Comparison of ENCODE assay signal across 10 cellular contexts in the genomic region with DNA sequence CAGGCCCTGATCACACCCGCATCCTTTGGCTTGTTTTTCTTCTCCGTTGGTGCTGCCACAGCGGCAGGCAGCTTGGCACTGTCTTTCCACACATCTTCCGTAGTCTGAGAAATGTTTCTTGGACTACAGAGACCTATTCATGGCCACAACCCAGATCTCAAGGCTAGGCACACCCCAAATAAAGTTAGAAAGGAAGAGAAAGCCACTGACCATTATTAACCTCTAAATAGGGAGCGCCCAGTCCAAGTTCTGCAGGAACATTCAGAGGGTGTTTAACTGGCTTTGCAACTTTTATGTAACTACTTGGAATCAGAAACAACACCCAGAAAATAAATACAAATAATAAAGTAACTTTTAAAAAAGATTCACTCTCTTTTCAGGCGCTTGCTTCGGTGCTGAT.
A peak's percentile ranks its signal among the peaks of the same experiment; 100 is the strongest.
DNase-seq lines count a peak whose midpoint lies in the region; ATAC-seq, FAIRE-seq and TF ChIP-seq lines count a peak whose summit lies in the region.
"Had no signal": no experiment of that assay in that cellular context is flagged by ENCODE, and none has a peak within 500 bp of the region (broad histone marks: within the 10 kb centered on the region; RNA-seq: fewer than 3 reads in every experiment).

No MANE protein-coding gene starts in this region.

- no peak for FAIRE-seq in GM12891 (lab: Jason Lieb, UNC)
- FAIRE-seq: endometrium had no signal

- TF ChIP-seq POLR2A in prostate gland (IDR thresholded peaks at IDR 0.05) (peak; percentile 23), GM12891 (IDR thresholded peaks at IDR 0.05; ENCODE audit: low read depth, low read length) (no peak; the same call in 1 of the 2 replicates)

- H3K27me3 ChIP-seq in CD4-positive, CD25-positive, alpha-beta regulatory T cell (ENCODE audit: control insufficient read depth, insufficient read depth, low read length) = no peaks in the 10 kb centered on the region
- H3K27me3 ChIP-seq in left ventricle myocardium inferior (ENCODE audit: low read depth) (no peaks in the 10 kb centered on the region), prostate gland (replicated peaks; ENCODE audit: insufficient read depth) (no peaks in the 10 kb centered on the region)

- H3K27ac Mint-ChIP-seq in CD4-positive, CD25-positive, alpha-beta regulatory T cell = peak overlapping the region in 2 of 3 donors; percentile 80 to 86
- H3K27ac Mint-ChIP-seq in WTC11 = peak overlapping the region; percentile 61; the same call in 1 of the 2 replicates

- intact Hi-C loops in left ventricle myocardium inferior (cut with micrococcal nuclease) = loop anchor here (10.0 kb wide), 1 partner anchor 122 kb away; the partner anchor contains the start of gene NEDD9
- intact Hi-C loops in prostate gland (cut with DNase I) = no loop called here

- peaks cover 0 to 4% (median 3%) of the 10 kb centered on the region in 7 donors for H3K9me3 Mint-ChIP-seq in CD4-positive, CD25-positive, alpha-beta regulatory T cell
- H3K9me3 Mint-ChIP-seq in WTC11 = peaks cover 13% of the 10 kb centered on the region

- peaks cover 36% of the 10 kb centered on the region for H3K4me1 ChIP-seq in CD4-positive, CD25-positive, alpha-beta regulatory T cell (ENCODE audit: control insufficient read depth, insufficient read depth, low read length, poor library complexity, severe bottlenecking)
- peaks cover 57% of the 10 kb centered on the region for H3K4me1 ChIP-seq in left ventricle myocardium inferior
- peaks cover 7% of the 10 kb centered on the region for H3K4me1 ChIP-seq in prostate gland (replicated peaks)

- POLR2A ChIA-PET in WTC11 (lab: Charles Lee) = no interaction called here

- H3K27me3 Mint-ChIP-seq in CD4-positive, CD25-positive, alpha-beta regulatory T cell = no peaks in the 10 kb centered on the region
- H3K27me3 Mint-ChIP-seq in WTC11 (ENCODE audit: low read depth) = no peaks in the 10 kb centered on the region; the same call in 1 of the 2 replicates

- peaks cover 32 to 86% (median 73%) of the 10 kb centered on the region in 4 donors for H3K4me1 Mint-ChIP-seq in CD4-positive, CD25-positive, alpha-beta regulatory T cell
- H3K4me1 Mint-ChIP-seq in WTC11 = 0 out of 2 replicates have a peak, but pooled peaks cover 3% of the 10 kb centered on the region

- DNase-seq in CD4-positive, CD25-positive, alpha-beta regulatory T cell = no peak
- no peak for DNase-seq in WTC11 (ENCODE audit: low spot score)
- DNase-seq in left ventricle myocardium inferior = no peak
- peak; percentile 77 for DNase-seq in prostate gland (ENCODE audit: low spot score)
- no peak for DNase-seq in NCI-H187 treated with DMSO at 0.1 percent for 48 hours (lab: John Stamatoyannopoulos, UW)
- DNase-seq in GM12891 (ENCODE audit: insufficient read length, low spot score) = no peak
- DNase-seq in activated CD4-positive, CD25-positive, alpha-beta regulatory T cell treated with anti-CD3 and anti-CD28 coated beads, Interleukin-2, amount 50 U/mL, for 72 hours = no peak
- DNase-seq: NCI-H1092 had no signal

- no peak overlapping the region for H3K27ac ChIP-seq in CD4-positive, CD25-positive, alpha-beta regulatory T cell (ENCODE audit: insufficient read depth, low read length, poor library complexity, severe bottlenecking)
- H3K27ac ChIP-seq in left ventricle myocardium inferior (replicated peaks) = peak overlapping the region; percentile 93
- peak overlapping the region; percentile 70 to 82 for H3K27ac ChIP-seq in prostate gland

- TF ChIP-seq CTCF in WTC11 (IDR thresholded peaks at IDR 0.05) (no peak), left ventricle myocardium inferior (IDR thresholded peaks at IDR 0.05; ENCODE audit: borderline replicate concordance) (no peak), prostate gland (IDR thresholded peaks at IDR 0.05) (no peak)

- peaks cover 22% of the 10 kb centered on the region for H3K36me3 ChIP-seq in CD4-positive, CD25-positive, alpha-beta regulatory T cell (ENCODE audit: control insufficient read depth, insufficient read depth, low read length)
- H3K36me3 ChIP-seq in left ventricle myocardium inferior = no peaks in the 10 kb centered on the region
- no peaks in the 10 kb centered on the region for H3K36me3 ChIP-seq in prostate gland

- H3K4me3 Mint-ChIP-seq in CD4-positive, CD25-positive, alpha-beta regulatory T cell = peak overlapping the region in 3 of 4 donors; percentile 49 to 80 (median 73)
- no peak overlapping the region for H3K4me3 Mint-ChIP-seq in WTC11

- 47% methylated on average over 7 of the region's 7 CpGs for whole genome bisulfite sequencing in prostate gland

- no peak for ATAC-seq in CD4-positive, CD25-positive, alpha-beta regulatory T cell (ENCODE audit: low read depth in 2 of 2)
- ATAC-seq in WTC11 = no peak
- ATAC-seq in SK-N-SH treated with all-trans-retinoic acid at 6 μM for 48 hours = no peak

- H3K4me3 ChIP-seq in CD4-positive, CD25-positive, alpha-beta regulatory T cell (ENCODE audit: low read depth, low read length) = peak overlapping the region; percentile 16
- H3K4me3 ChIP-seq in left ventricle myocardium inferior (no peak overlapping the region), prostate gland (no peak overlapping the region)

- CTCF ChIA-PET in WTC11 (lab: Charles Lee) = no interaction called here

- H3K9me3 ChIP-seq in CD4-positive, CD25-positive, alpha-beta regulatory T cell (ENCODE audit: control insufficient read depth in 2 of 2, low read length in 2 of 2) = peaks cover 0 to 3% of the 10 kb centered on the region in 2 experiments
- H3K9me3 ChIP-seq in left ventricle myocardium inferior (replicated peaks) (no peaks in the 10 kb centered on the region), prostate gland (no peaks in the 10 kb centered on the region)

- H3K36me3 Mint-ChIP-seq in CD4-positive, CD25-positive, alpha-beta regulatory T cell = peaks cover 63% of the 10 kb centered on the region
- H3K36me3 Mint-ChIP-seq in WTC11 = no peaks in the 10 kb centered on the region

TF ChIP-seq in WTC11, 78 proteins besides CTCF, POLR2A, EP300 and RAD21:
- TF ChIP-seq ZNF219 (CRISPR knock-in tag; IDR thresholded peaks at IDR 0.05; ENCODE audit: borderline replicate concordance) = no peak

TF ChIP-seq in GM12891, 5 proteins besides CTCF, POLR2A, EP300 and RAD21:
- TF ChIP-seq PAX5 (IDR thresholded peaks at IDR 0.05; ENCODE audit: insufficient read depth, low read length, severe bottlenecking) (no peak), SPI1 (IDR thresholded peaks at IDR 0.05; ENCODE audit: low read depth, low read length) (no peak), TAF1 (IDR thresholded peaks at IDR 0.05; ENCODE audit: low read depth, low read length) (no peak), POLR2AphosphoS5 (IDR thresholded peaks at IDR 0.05; ENCODE audit: low read depth, low read length) (no peak), POU2F2 (IDR thresholded peaks at IDR 0.05; ENCODE audit: low read depth, low read length) (no peak)

TF ChIP-seq in SK-N-SH treated with all-trans-retinoic acid at 6 μM for 48 hours, 23 proteins besides CTCF, POLR2A, EP300 and RAD21:
- no peak for TF ChIP-seq TCF4 (CRISPR knock-in tag; IDR thresholded peaks at IDR 0.05; ENCODE audit: borderline replicate concordance)
- TF ChIP-seq PPARA (CRISPR knock-in tag; IDR thresholded peaks at IDR 0.05; ENCODE audit: borderline replicate concordance) = no peak
- no peak for TF ChIP-seq GLIS3 (CRISPR knock-in tag; IDR thresholded peaks at IDR 0.05)
- TF ChIP-seq, protein P1, sequence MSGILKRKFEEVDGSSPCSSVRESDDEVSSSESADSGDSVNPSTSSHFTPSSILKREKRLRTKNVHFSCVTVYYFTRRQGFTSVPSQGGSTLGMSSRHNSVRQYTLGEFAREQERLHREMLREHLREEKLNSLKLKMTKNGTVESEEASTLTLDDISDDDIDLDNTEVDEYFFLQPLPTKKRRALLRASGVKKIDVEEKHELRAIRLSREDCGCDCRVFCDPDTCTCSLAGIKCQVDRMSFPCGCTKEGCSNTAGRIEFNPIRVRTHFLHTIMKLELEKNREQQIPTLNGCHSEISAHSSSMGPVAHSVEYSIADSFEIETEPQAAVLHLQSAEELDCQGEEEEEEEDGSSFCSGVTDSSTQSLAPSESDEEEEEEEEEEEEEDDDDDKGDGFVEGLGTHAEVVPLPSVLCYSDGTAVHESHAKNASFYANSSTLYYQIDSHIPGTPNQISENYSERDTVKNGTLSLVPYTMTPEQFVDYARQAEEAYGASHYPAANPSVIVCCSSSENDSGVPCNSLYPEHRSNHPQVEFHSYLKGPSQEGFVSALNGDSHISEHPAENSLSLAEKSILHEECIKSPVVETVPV (CRISPR knock-in tag; IDR thresholded peaks at IDR 0.05) = no peak
- TF ChIP-seq ZNF8 (CRISPR knock-in tag; IDR thresholded peaks at IDR 0.05) = no peak
- no peak for TF ChIP-seq ZFP3 (CRISPR knock-in tag; IDR thresholded peaks at IDR 0.05)
